Comparison of ENCODE assay signal across 19 cellular contexts in genomic region chr5:99022250-99022649, GRCh38.
DNase-seq lines count a peak whose midpoint lies in the region; ATAC-seq, FAIRE-seq and TF ChIP-seq lines count a peak whose summit lies in the region.
"Had no signal": no experiment of that assay in that cellular context is flagged by ENCODE, and none has a peak within 500 bp of the region (broad histone marks: within the 10 kb centered on the region; RNA-seq: fewer than 3 reads in every experiment).

No MANE protein-coding gene starts in this region.

- no peak for TF ChIP-seq EP300 in HepG2 (IDR thresholded peaks at IDR 0.05; ENCODE audit: low read depth in 2 of 2, low read length in 2 of 2)
- TF ChIP-seq EP300 in HepG2 (CRISPR knock-in tag; IDR thresholded peaks at IDR 0.05; ENCODE audit: borderline replicate concordance): no peak

- no peak for TF ChIP-seq CTCF in HepG2 (CRISPR knock-in tag; IDR thresholded peaks at IDR 0.05)
- TF ChIP-seq CTCF in right lobe of liver (IDR thresholded peaks at IDR 0.05): no peak
- TF ChIP-seq CTCF in colonic mucosa (IDR thresholded peaks at IDR 0.05): no peak

- H3K4me2 ChIP-seq in HepG2 (ENCODE audit: low read depth, low read length): no peak overlapping the region
- H3K4me2 ChIP-seq: BLaER1 treated with 17β-estradiol and CSF1 and Interleukin-3, amounts not matched to agents 10 nM and 100 nM had no signal

- H3K9me3 ChIP-seq in HepG2 (ENCODE audit: low read length): no peaks in the 10 kb centered on the region
- H3K9me3 ChIP-seq in right lobe of liver: no peaks in the 10 kb centered on the region
- H3K9me3 ChIP-seq in colonic mucosa: no peaks in the 10 kb centered on the region
- H3K9me3 ChIP-seq in mucosa of rectum (ENCODE audit: control insufficient read depth in 2 of 2, low read length in 2 of 2): no peaks in the 10 kb centered on the region
- H3K9me3 ChIP-seq: BLaER1 treated with 17β-estradiol and CSF1 and Interleukin-3, amounts not matched to agents 10 nM and 100 nM; Caco-2 had no signal

- TF ChIP-seq RAD21 in HepG2 (CRISPR knock-in tag; IDR thresholded peaks at IDR 0.05): no peak

- H3K36me3 ChIP-seq in HepG2 (replicated peaks in 1 of 2; ENCODE audit: control insufficient read depth in 1 of 2, insufficient read depth in 2 of 2, low read length in 2 of 2) (no peaks in the 10 kb centered on the region), right lobe of liver (no peaks in the 10 kb centered on the region), colonic mucosa (no peaks in the 10 kb centered on the region), mucosa of rectum (ENCODE audit: control insufficient read depth in 2 of 2, insufficient read depth in 2 of 2, low read length in 2 of 2) (no peaks in the 10 kb centered on the region)
- H3K36me3 ChIP-seq: BLaER1 treated with 17β-estradiol and CSF1 and Interleukin-3, amounts not matched to agents 10 nM and 100 nM had no signal

- intact Hi-C loops in HepG2 (cut with micrococcal nuclease; ENCODE audit: unreplicated experiment): no loop called here
- intact Hi-C loops in right lobe of liver (cut with DNase I): no loop called here
- intact Hi-C loops in colonic mucosa (cut with DNase I): no loop called here

- CTCF ChIA-PET in HepG2 (lab: Yijun Ruan, JAX; ENCODE audit: low intra/inter-chr PET ratio, low total read pairs): no interaction called here

- DNase-seq in HepG2 (ENCODE audit: low spot score): no peak
- no peak for DNase-seq in right lobe of liver
- peak; percentile 27 for DNase-seq in colonic mucosa
- DNase-seq in HTR-8/SVneo (ENCODE audit: insufficient read length, low spot score): no peak
- DNase-seq: Caco-2; CD4-positive, CD25-positive, alpha-beta regulatory T cell; DMS153; DMS79; GDM1; GOT3; H7; HFFc6 had no signal

- POLR2A ChIA-PET in HepG2 (lab: Yijun Ruan, JAX): no interaction called here

- ATAC-seq in HepG2 (no peak), right lobe of liver (no peak), GM21390 (IDR thresholded peaks at IDR 0.05; ENCODE audit: unreplicated experiment) (no peak)
- ATAC-seq: HCT116 had no signal

- in situ Hi-C loops in HepG2 (cut with HindIII; ENCODE audit: extremely low pct_ligation_motif_present, low pct_unique_long_range_greater_than_20kb): loop anchor here (10.0 kb wide), 1 partner anchor 247 kb away; the partner anchor contains the start of gene RGMB

- no TSS peak for BruUV-seq in HepG2 (replicated peaks; lab: Mats Ljungman, UMichigan)

- no peak for FAIRE-seq in HepG2 (lab: Jason Lieb, UNC)
- FAIRE-seq in HTR-8/SVneo (lab: Jason Lieb, UNC): no peak
- FAIRE-seq: GM12892, GM18507 had no signal

- H3K27ac ChIP-seq in HepG2 (ENCODE audit: extremely low read length, insufficient read depth, low read length): no peak overlapping the region
- H3K27ac ChIP-seq in right lobe of liver: no peak overlapping the region
- peak overlapping the region; percentile 66 for H3K27ac ChIP-seq in colonic mucosa
- peak overlapping the region; percentile 50 to 66 for H3K27ac ChIP-seq in mucosa of rectum (ENCODE audit: low read depth in 2 of 2, low read length in 2 of 2)
- H3K27ac ChIP-seq: BLaER1 treated with 17β-estradiol and CSF1 and Interleukin-3, amounts not matched to agents 10 nM and 100 nM; HL-60 had no signal

- H3K79me2 ChIP-seq in HepG2 (ENCODE audit: insufficient read depth, low read length): no peaks in the 10 kb centered on the region

- H3K27me3 ChIP-seq in HepG2 (ENCODE audit: control insufficient read depth in 1 of 2, insufficient read depth in 2 of 2, low read length in 2 of 2) (no peaks in the 10 kb centered on the region), right lobe of liver (no peaks in the 10 kb centered on the region), colonic mucosa (no peaks in the 10 kb centered on the region), mucosa of rectum (ENCODE audit: control insufficient read depth in 2 of 2, insufficient read depth in 2 of 2, low read length in 2 of 2) (no peaks in the 10 kb centered on the region)

- H3K9ac ChIP-seq in HepG2 (ENCODE audit: insufficient read depth, low read depth, low read length): no peak overlapping the region
- no peak overlapping the region for H3K9ac ChIP-seq in colonic mucosa (ENCODE audit: low read depth in 2 of 2, low read length in 2 of 2)
- H3K9ac ChIP-seq in mucosa of rectum (ENCODE audit: low read depth in 1 of 2, low read length in 2 of 2): no peak overlapping the region
- H3K9ac ChIP-seq: BLaER1 treated with 17β-estradiol and CSF1 and Interleukin-3, amounts not matched to agents 10 nM and 100 nM had no signal

- H2AFZ ChIP-seq in HepG2 (ENCODE audit: low read length): peak overlapping the region; percentile 72

- TF ChIP-seq POLR2A in HepG2 (IDR thresholded peaks at IDR 0.05; ENCODE audit: insufficient read depth in 1 of 2, low read depth in 2 of 2, low read length in 2 of 2): no peak
- no peak for TF ChIP-seq POLR2A in right lobe of liver (IDR thresholded peaks at IDR 0.05)

- H3K4me1 ChIP-seq in HepG2 (ENCODE audit: insufficient read depth, low read length) (peaks cover 62% of the 10 kb centered on the region), right lobe of liver (peaks cover 0 to 38% (median 12%) of the 10 kb centered on the region in 4 donors), colonic mucosa (peaks cover 4% of the 10 kb centered on the region), mucosa of rectum (ENCODE audit: control insufficient read depth in 2 of 2, insufficient read depth in 2 of 2, low read length in 2 of 2) (peaks cover 28 to 35% of the 10 kb centered on the region in 2 donors)

- H4K20me1 ChIP-seq in HepG2 (ENCODE audit: insufficient read depth, low read length): no peaks in the 10 kb centered on the region
- H4K20me1 ChIP-seq: BLaER1 treated with 17β-estradiol and CSF1 and Interleukin-3, amounts not matched to agents 10 nM and 100 nM had no signal

- H3K4me3 ChIP-seq in HepG2 (replicated peaks in 1 of 3; ENCODE audit: insufficient read depth in 1 of 3, low read depth in 2 of 3, low read length in 3 of 3): no peak overlapping the region
- H3K4me3 ChIP-seq in right lobe of liver: no peak overlapping the region
- no peak overlapping the region for H3K4me3 ChIP-seq in colonic mucosa
- H3K4me3 ChIP-seq in mucosa of rectum (ENCODE audit: low read length in 2 of 2): no peak overlapping the region
- H3K4me3 ChIP-seq: BLaER1 treated with 17β-estradiol and CSF1 and Interleukin-3, amounts not matched to agents 10 nM and 100 nM had no signal

TF ChIP-seq in HepG2, 621 proteins besides CTCF, POLR2A, EP300 and RAD21:
- TF ChIP-seq ZNF317 (CRISPR knock-in tag; IDR thresholded peaks at IDR 0.05): peak; percentile 91
- TF ChIP-seq SSRP1 (CRISPR knock-in tag; IDR thresholded peaks at IDR 0.05): no peak

Comparison
In these comparisons a context has a peak if more than half of its experiments do, and no peak if none do; other contexts are left out.
1. H3K27ac ChIP-seq: peak in colonic mucosa (single experiment) and mucosa of rectum (2 of 2); none in HepG2 (single experiment) and right lobe of liver (0 of 3).